In the genomic region with DNA sequence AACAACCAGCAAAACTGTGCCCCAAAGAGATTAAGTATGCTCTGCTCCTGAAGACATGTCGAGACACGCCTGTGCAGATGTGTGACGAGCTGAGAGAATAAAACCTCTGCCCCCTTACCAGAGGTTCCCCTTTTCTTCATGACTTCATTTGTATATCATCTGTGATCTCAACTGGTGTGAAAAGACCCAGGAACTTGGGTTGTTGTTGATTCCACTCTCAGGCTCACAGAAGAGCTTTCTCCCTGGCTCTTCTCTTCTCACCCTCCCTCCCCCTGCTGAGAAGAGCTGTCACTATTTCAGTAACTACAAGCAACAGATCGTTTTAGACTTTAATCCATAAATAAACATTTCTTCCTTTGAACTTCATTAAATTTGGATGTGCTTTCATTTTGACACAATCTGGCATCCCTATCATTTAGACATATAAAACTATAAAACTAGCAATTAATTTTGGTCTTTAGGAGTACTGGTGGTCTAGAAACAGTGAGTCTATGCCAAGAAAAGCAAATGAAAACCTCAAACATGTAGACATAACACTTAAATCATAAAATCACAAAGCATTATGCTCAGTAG, we compare ENCODE assay signal across 11 cellular contexts.
DNase-seq lines count a peak whose midpoint lies in the region; ATAC-seq and TF ChIP-seq lines count a peak whose summit lies in the region.
"Had no signal": no experiment of that assay in that cellular context is flagged by ENCODE, and none has a peak within 500 bp of the region (broad histone marks: within the 10 kb centered on the region; RNA-seq: fewer than 3 reads in every experiment).

No MANE protein-coding gene starts in this region.

- peak overlapping the region; percentile 22 for H2BK15ac ChIP-seq in mesendoderm (replicated peaks; ENCODE audit: low read depth)

- H3K27ac ChIP-seq in mesendoderm (ENCODE audit: low read depth, low read length) (peak overlapping the region; percentile 50), coronary artery (peak overlapping the region in 1 of 2 donors; percentile 76), uterus (no peak overlapping the region)

- H3K56ac ChIP-seq in mesendoderm (ENCODE audit: low read length): peak overlapping the region; percentile 8

- peaks cover 15% of the 10 kb centered on the region for H3K4me1 ChIP-seq in mesendoderm (ENCODE audit: control insufficient read depth, low read depth, low read length)
- no peaks in the 10 kb centered on the region for H3K4me1 ChIP-seq in mucosa of descending colon (ENCODE audit: low read depth)
- H3K4me1 ChIP-seq in uterus: no peaks in the 10 kb centered on the region

- H3K4me2 ChIP-seq in mesendoderm (ENCODE audit: low read length): no peak overlapping the region

- H2BK120ac ChIP-seq in mesendoderm (ENCODE audit: low read depth, low read length): peak overlapping the region; percentile 93

- H3K4ac ChIP-seq in mesendoderm (ENCODE audit: low read depth, low read length): no peak overlapping the region

- H2BK5ac ChIP-seq in mesendoderm (ENCODE audit: low read length): peak overlapping the region; percentile 64

- TF ChIP-seq POLR2A in uterus (IDR thresholded peaks at IDR 0.05): no peak

- TF ChIP-seq CTCF in coronary artery (IDR thresholded peaks at IDR 0.05) (no peak), mucosa of descending colon (IDR thresholded peaks at IDR 0.05) (no peak), uterus (IDR thresholded peaks at IDR 0.05) (no peak)

- no peak overlapping the region for H4K8ac ChIP-seq in mesendoderm (ENCODE audit: low read depth, low read length)

- no peak overlapping the region for H2AK5ac ChIP-seq in mesendoderm (ENCODE audit: low read length)

- DNase-seq in NCI-H446 (lab: John Stamatoyannopoulos, UW) (peak; percentile 22 to 66), mesendoderm (peak; percentile 91), germinal center (ENCODE audit: low spot score) (no peak), coronary artery (ENCODE audit: low spot score) (no peak), mucosa of descending colon (no peak), uterus (no peak)
- DNase-seq: activated CD8-positive, alpha-beta T cell treated with anti-CD3 and anti-CD28 coated beads for 36 hours; SIG-M5 had no signal

- H3K4me3 ChIP-seq in mesendoderm (ENCODE audit: low read length): no peak overlapping the region
- H3K4me3 ChIP-seq in coronary artery: no peak overlapping the region
- H3K4me3 ChIP-seq in mucosa of descending colon: no peak overlapping the region
- H3K4me3 ChIP-seq in uterus: no peak overlapping the region
- H3K4me3 ChIP-seq: K562 had no signal

- H4K5ac ChIP-seq in mesendoderm (ENCODE audit: low read length): no peak overlapping the region

- H3K9me3 ChIP-seq in mucosa of descending colon (no peaks in the 10 kb centered on the region), uterus (no peaks in the 10 kb centered on the region)

- no peak overlapping the region for H3K18ac ChIP-seq in mesendoderm (ENCODE audit: low read length)

- ATAC-seq in GM18868 (IDR thresholded peaks at IDR 0.05; ENCODE audit: unreplicated experiment) (peak; percentile 89), HG02763 (IDR thresholded peaks at IDR 0.05; ENCODE audit: unreplicated experiment) (peak; percentile 70), mucosa of descending colon (no peak)
- ATAC-seq: activated CD8-positive, alpha-beta T cell treated with anti-CD3 and anti-CD28 coated beads for 36 hours had no signal

- H3K23ac ChIP-seq in mesendoderm (ENCODE audit: low read length): no peak overlapping the region

- H3K36me3 ChIP-seq in mesendoderm (ENCODE audit: control insufficient read depth, insufficient read depth, low read length) (no peaks in the 10 kb centered on the region), mucosa of descending colon (ENCODE audit: low read depth) (no peaks in the 10 kb centered on the region), uterus (no peaks in the 10 kb centered on the region)

- intact Hi-C loops in mucosa of descending colon (cut with DNase I, micrococcal nuclease): no loop called here
- intact Hi-C loops in uterus (cut with DNase I; ENCODE audit: low total_unique reads): no loop called here

- no CpG with 5 or more reads among the region's 4 CpGs for WGBS in mesendoderm (ENCODE audit: extremely low coverage, insufficient coverage, low lambda C conversion rate)

- no peaks in the 10 kb centered on the region for H3K79me2 ChIP-seq in mesendoderm (ENCODE audit: control insufficient read depth, insufficient read depth, low read length)

- H3K27me3 ChIP-seq in mesendoderm (ENCODE audit: insufficient read depth, low read length, poor library complexity) (no peaks in the 10 kb centered on the region), uterus (no peaks in the 10 kb centered on the region)

- no peak overlapping the region for H3K9ac ChIP-seq in mesendoderm (ENCODE audit: low read length)

- H3K79me1 ChIP-seq in mesendoderm (ENCODE audit: low read length): no peaks in the 10 kb centered on the region

Comparison
In these comparisons a context has a peak if more than half of its experiments do, and no peak if none do; other contexts are left out.
1. DNase-seq: peak in NCI-H446 (2 of 2) and mesendoderm (single experiment); none in germinal center (single experiment), coronary artery (single experiment), mucosa of descending colon (0 of 3) and uterus (0 of 2).